In genomic region chr5:53249529-53249928, GRCh38 we compare ENCODE assay signal across 9 cellular contexts.
DNase-seq lines count a peak whose midpoint lies in the region; ATAC-seq and TF ChIP-seq lines count a peak whose summit lies in the region.
"Had no signal": no experiment of that assay in that cellular context is flagged by ENCODE, and none has a peak within 500 bp of the region (broad histone marks: within the 10 kb centered on the region; RNA-seq: fewer than 3 reads in every experiment).

No MANE protein-coding gene starts in this region.

- DNase-seq in HCEC 1CT (peak; percentile 95), adipocyte (ENCODE audit: low read depth) (peak; percentile 89), foreskin keratinocyte (peak; percentile 85 to 92), stromal cell of bone marrow (ENCODE audit: low read depth) (peak; percentile 92), uterus (no peak), NCI-H187 treated with DMSO at 0.1 percent for 48 hours (lab: John Stamatoyannopoulos, UW) (no peak)
- DNase-seq in activated CD4-positive, alpha-beta T cell treated with anti-CD3 and anti-CD28 coated beads, Interleukin-2, amount 10 ng/mL, durations not matched to agents 24 days and 14 days, result no peak
- DNase-seq: NCI-H1930 had no signal

- ATAC-seq in foreskin keratinocyte, result peak; percentile 66

- peaks cover 5% of the 10 kb centered on the region for H3K4me1 Mint-ChIP-seq in activated CD4-positive, alpha-beta T cell treated with anti-CD3 and anti-CD28 coated beads, Interleukin-2, amount 10 ng/mL, durations not matched to agents 24 days and 14 days

- H3K9ac ChIP-seq in adipocyte (ENCODE audit: low read length), result peak overlapping the region; percentile 64

- H3K4me3 ChIP-seq in adipocyte (ENCODE audit: low read length) (peak overlapping the region; percentile 57), uterus (no peak overlapping the region)
- H3K4me3 ChIP-seq: cardiac muscle cell had no signal

- no peak overlapping the region for H3K27ac Mint-ChIP-seq in activated CD4-positive, alpha-beta T cell treated with anti-CD3 and anti-CD28 coated beads, Interleukin-2, amount 10 ng/mL, durations not matched to agents 24 days and 14 days

- H3K4me1 ChIP-seq in adipocyte (ENCODE audit: control insufficient read depth, insufficient read depth, low read length), result peaks cover 32% of the 10 kb centered on the region
- H3K4me1 ChIP-seq in foreskin keratinocyte, result peaks cover 77% of the 10 kb centered on the region
- H3K4me1 ChIP-seq in uterus, result no peaks in the 10 kb centered on the region

- H3K9me3 Mint-ChIP-seq in activated CD4-positive, alpha-beta T cell treated with anti-CD3 and anti-CD28 coated beads, Interleukin-2, amount 10 ng/mL, durations not matched to agents 24 days and 14 days, result no peaks in the 10 kb centered on the region

- no peaks in the 10 kb centered on the region for H3K9me3 ChIP-seq in adipocyte (ENCODE audit: control insufficient read depth, low read length)
- H3K9me3 ChIP-seq in uterus, result no peaks in the 10 kb centered on the region

- H3K36me3 ChIP-seq in adipocyte (ENCODE audit: control insufficient read depth, insufficient read depth, low read length, severe bottlenecking) (no peaks in the 10 kb centered on the region), uterus (no peaks in the 10 kb centered on the region)
- H3K36me3 ChIP-seq: cardiac muscle cell had no signal

- peak overlapping the region; percentile 92 for H3K27ac ChIP-seq in foreskin keratinocyte
- H3K27ac ChIP-seq in uterus, result no peak overlapping the region
- H3K27ac ChIP-seq: cardiac muscle cell had no signal

- no peak overlapping the region for H3K4me3 Mint-ChIP-seq in activated CD4-positive, alpha-beta T cell treated with anti-CD3 and anti-CD28 coated beads, Interleukin-2, amount 10 ng/mL, durations not matched to agents 24 days and 14 days

- H3K27me3 ChIP-seq in adipocyte (replicated peaks; ENCODE audit: control insufficient read depth, insufficient read depth, low read length), result no peaks in the 10 kb centered on the region
- H3K27me3 ChIP-seq in foreskin keratinocyte, result no peaks in the 10 kb centered on the region
- no peaks in the 10 kb centered on the region for H3K27me3 ChIP-seq in uterus
- H3K27me3 ChIP-seq: cardiac muscle cell had no signal

- peaks cover 5% of the 10 kb centered on the region for H3K27me3 Mint-ChIP-seq in activated CD4-positive, alpha-beta T cell treated with anti-CD3 and anti-CD28 coated beads, Interleukin-2, amount 10 ng/mL, durations not matched to agents 24 days and 14 days

- intact Hi-C loops in uterus (cut with DNase I; ENCODE audit: low total_unique reads), result no loop called here
- intact Hi-C loops in activated CD4-positive, alpha-beta T cell treated with anti-CD3 and anti-CD28 coated beads, Interleukin-2, amount 10 ng/mL, durations not matched to agents 24 days and 14 days (cut with micrococcal nuclease), result no loop called here

- no peaks in the 10 kb centered on the region for H3K36me3 Mint-ChIP-seq in activated CD4-positive, alpha-beta T cell treated with anti-CD3 and anti-CD28 coated beads, Interleukin-2, amount 10 ng/mL, durations not matched to agents 24 days and 14 days (ENCODE audit: low read depth)

- TF ChIP-seq CTCF in foreskin keratinocyte (conservative IDR thresholded peaks at IDR 0.05), result no peak
- no peak for TF ChIP-seq CTCF in uterus (IDR thresholded peaks at IDR 0.05)

- TF ChIP-seq POLR2A in uterus (IDR thresholded peaks at IDR 0.05), result no peak

Comparison
In these comparisons a context has a peak if more than half of its experiments do, and no peak if none do; other contexts are left out.
1. DNase-seq: peak in HCEC 1CT (single experiment), adipocyte (single experiment), foreskin keratinocyte (2 of 2) and stromal cell of bone marrow (single experiment); none in uterus (0 of 2), NCI-H187 treated with DMSO at 0.1 percent for 48 hours (single experiment) and activated CD4-positive, alpha-beta T cell treated with anti-CD3 and anti-CD28 coated beads, Interleukin-2, amount 10 ng/mL, durations not matched to agents 24 days and 14 days (single experiment).